Comparison of ENCODE assay signal across 8 cellular contexts in the genomic region with DNA sequence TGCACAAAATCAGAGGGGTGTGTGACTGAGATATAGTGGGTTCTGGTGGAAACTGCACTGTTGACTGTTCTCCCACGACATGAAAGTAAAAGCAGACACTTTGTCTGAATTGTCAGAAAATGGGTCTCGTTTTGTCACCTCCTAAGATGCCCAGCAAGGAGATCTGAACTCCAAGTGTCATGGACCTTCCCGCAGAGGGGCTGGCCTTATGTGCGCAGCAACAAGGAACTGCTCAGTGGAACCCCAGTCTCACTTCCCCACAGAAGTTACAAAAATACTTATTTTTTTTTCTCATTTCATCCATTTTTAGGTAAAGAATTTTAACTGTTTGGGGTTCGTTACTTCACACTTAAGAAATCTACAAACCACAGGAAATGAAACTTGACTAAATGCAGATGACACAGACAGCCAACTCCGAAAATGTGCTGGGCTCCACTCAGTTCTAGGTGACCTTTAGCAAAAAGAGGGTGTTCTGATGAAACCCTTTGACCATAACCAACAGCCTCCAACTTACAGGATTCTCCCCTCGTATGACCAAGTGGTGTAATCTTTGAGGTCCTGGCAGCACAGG.
DNase-seq lines count a peak whose midpoint lies in the region; ATAC-seq and TF ChIP-seq lines count a peak whose summit lies in the region.

No MANE protein-coding gene starts in this region.

- ATAC-seq in HG03103 (IDR thresholded peaks at IDR 0.05; ENCODE audit: low read depth, unreplicated experiment) (peak; percentile 74), left colon (no peak)

- H3K27me3 Mint-ChIP-seq in endothelial cell (ENCODE audit: unreplicated experiment), result peaks cover 1% of the 10 kb centered on the region

- peak; percentile 58 for DNase-seq in NK-92 treated with Interleukin-12 subunit alpha and Interleukin-12 subunit beta, amount 100 ng/mL, for 24 hours (lab: John Stamatoyannopoulos, UW)
- no peak for DNase-seq in NK-92 (lab: John Stamatoyannopoulos, UW; ENCODE audit: unreplicated experiment)
- peak in 3 of 5 experiments; percentile 26 to 87 (median 28) for DNase-seq in T-helper 2 cell
- peak; percentile 34 to 43 for DNase-seq in left colon
- DNase-seq in HPDE6-E6E7 (ENCODE audit: extremely low spot score), result no peak
- DNase-seq in endothelial cell (ENCODE audit: low spot score), result no peak
- no peak for DNase-seq in AG08396 (ENCODE audit: low spot score)

- no peak overlapping the region for H3K4me3 Mint-ChIP-seq in endothelial cell (ENCODE audit: unreplicated experiment)

- intact Hi-C loops in left colon (cut with DNase I, micrococcal nuclease), result no loop called here

- no peaks in the 10 kb centered on the region for H3K9me3 Mint-ChIP-seq in endothelial cell (ENCODE audit: unreplicated experiment)

- H3K36me3 Mint-ChIP-seq in endothelial cell (ENCODE audit: low read depth, unreplicated experiment), result no peaks in the 10 kb centered on the region

- TF ChIP-seq CTCF in endothelial cell (IDR thresholded peaks at IDR 0.05; ENCODE audit: unreplicated experiment), result no peak

- H3K27ac Mint-ChIP-seq in endothelial cell (ENCODE audit: unreplicated experiment), result no peak overlapping the region

- no peaks in the 10 kb centered on the region for H3K4me1 Mint-ChIP-seq in endothelial cell (ENCODE audit: unreplicated experiment)

Comparison
In these comparisons a context has a peak if more than half of its experiments do, and no peak if none do; other contexts are left out.
1. DNase-seq: peak in NK-92 treated with Interleukin-12 subunit alpha and Interleukin-12 subunit beta, amount 100 ng/mL, for 24 hours (single experiment), T-helper 2 cell (3 of 5) and left colon (2 of 2); none in NK-92 (single experiment), HPDE6-E6E7 (single experiment), endothelial cell (single experiment) and AG08396 (single experiment).